In the genomic region with DNA sequence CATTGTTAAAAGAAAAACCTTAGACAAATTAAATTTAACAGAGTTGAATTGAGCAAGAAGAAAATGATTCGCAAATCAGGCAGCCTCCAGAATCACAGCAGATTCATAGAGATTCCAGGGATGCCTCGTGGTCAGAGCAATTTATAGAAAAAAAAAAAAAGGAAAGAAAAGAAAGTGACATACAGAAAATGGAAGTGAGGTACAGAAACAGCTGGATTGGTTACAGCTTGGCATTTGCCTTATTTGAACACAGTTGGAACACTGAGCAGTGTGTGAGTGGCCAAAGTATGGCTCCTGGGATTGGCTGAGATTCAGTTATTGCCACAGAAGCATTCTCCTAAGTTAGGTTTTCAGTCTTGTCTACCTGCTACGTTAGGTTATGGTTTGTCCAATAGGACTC, we compare ENCODE assay signal across 20 cellular contexts. TPM values are rescaled to one million over a fixed set of nuclear protein-coding genes. Genes with fewer than 3 reads are reported as not detected.
A peak's percentile ranks its signal among the peaks of the same experiment; 100 is the strongest.
DNase-seq lines count a peak whose midpoint lies in the region; ATAC-seq and TF ChIP-seq lines count a peak whose summit lies in the region.
"Had no signal": no experiment of that assay in that cellular context is flagged by ENCODE, and none has a peak within 500 bp of the region (broad histone marks: within the 10 kb centered on the region; RNA-seq: fewer than 3 reads in every experiment).

No MANE protein-coding gene starts in this region.

- H3F3A ChIP-seq in GM23248 (ENCODE audit: insufficient read depth), result peaks cover 11% of the 10 kb centered on the region; the same call in 1 of the 2 replicates
- no peaks in the 10 kb centered on the region for H3F3A ChIP-seq in PC-3 (ENCODE audit: low read length, unreplicated experiment)

- H3K36me3 ChIP-seq in GM23248 (ENCODE audit: low read depth) (no peaks in the 10 kb centered on the region), PC-3 (ENCODE audit: low read depth, low read length) (no peaks in the 10 kb centered on the region), OCI-LY7 (ENCODE audit: insufficient read depth, low read length) (no peaks in the 10 kb centered on the region)
- H3K36me3 ChIP-seq: BLaER1, esophagus squamous epithelium had no signal

- CTCF ChIA-PET in PC-3 (lab: Charles Lee), result no interaction called here
- CTCF ChIA-PET in OCI-LY7 (lab: Charles Lee; ENCODE audit: unreplicated experiment), result no interaction called here

- no peaks in the 10 kb centered on the region for H3K79me2 ChIP-seq in GM23248 (ENCODE audit: insufficient read depth)
- no peaks in the 10 kb centered on the region for H3K79me2 ChIP-seq in PC-3 (ENCODE audit: low read length)
- H3K79me2 ChIP-seq in OCI-LY7 (ENCODE audit: insufficient read depth, low read depth, low read length), result no peaks in the 10 kb centered on the region

- BruUV-seq in PC-3 (replicated peaks; lab: Mats Ljungman, UMichigan) (no TSS peak), OCI-LY7 (replicated peaks; lab: Mats Ljungman, UMichigan) (no TSS peak)

- intact Hi-C loops in PC-3 (cut with micrococcal nuclease) (no loop called here), OCI-LY7 (cut with micrococcal nuclease; ENCODE audit: unreplicated experiment) (no loop called here)

- H3K27ac ChIP-seq in GM23248 (peak overlapping the region; percentile 7; the same call in 1 of the 2 replicates), PC-3 (ENCODE audit: low read length) (no peak overlapping the region), OCI-LY7 (ENCODE audit: low read depth, low read length, poor library complexity, severe bottlenecking) (no peak overlapping the region)
- H3K27ac ChIP-seq: BLaER1, esophagus squamous epithelium, psoas muscle, VCaP had no signal

- in situ Hi-C loops in GM23248 (cut with MboI), result no loop called here

- DNase-seq in GM23248, result peak; percentile 61
- peak; percentile 10 for DNase-seq in RPMI7951 (ENCODE audit: low read depth)
- peak; percentile 46 for DNase-seq in dedifferentiated amniotic fluid mesenchymal stem cell (ENCODE audit: extremely low spot score)
- peak; percentile 33 for DNase-seq in myocyte (ENCODE audit: low read depth)
- no peak for DNase-seq in PC-3
- no peak for DNase-seq in OCI-LY7 (ENCODE audit: low spot score)
- no peak for DNase-seq in globus pallidus (ENCODE audit: low spot score)
- DNase-seq: activated naive CD4-positive, alpha-beta T cell treated with anti-CD3 and anti-CD28 coated beads for 36 hours; activated T-cell treated with anti-CD3 and anti-CD28 coated beads for 4 hours; esophagus squamous epithelium; hypothalamus; kidney; NCI-H187 treated with DMSO at 0.1 percent for 48 hours; NCI-H446 treated with DMSO at 0.1 percent for 48 hours; psoas muscle; Right ventricle myocardium superior; stimulated activated CD4-positive, alpha-beta T cell treated with anti-CD3 and anti-CD28 coated beads, Interleukin-12 subunit alpha, Interleukin-12 subunit beta, amount 100 ng/mL, for 4 hours had no signal

- ATAC-seq in PC-3, result no peak
- ATAC-seq in GM19455 (IDR thresholded peaks at IDR 0.05; ENCODE audit: unreplicated experiment), result no peak
- ATAC-seq: psoas muscle had no signal

- WGBS in GM23248 (ENCODE audit: low coverage in 1 of 2, low lambda C conversion rate in 2 of 2, missing lambda C conversion rate in 2 of 2), 2 experiments, result 40 to 48% methylated on average over 3 of the region's 3 CpGs

- POLR2A ChIA-PET in PC-3 (lab: Charles Lee; ENCODE audit: unreplicated experiment), result no interaction called here
- POLR2A ChIA-PET in OCI-LY7 (lab: Charles Lee), result interaction anchor here (1.5 kb wide), 1 partner anchor 47 kb away, joined by 7 read pairs; no protein-coding TSS in a partner anchor

- H3K9me2 ChIP-seq in GM23248 (ENCODE audit: insufficient read depth) (no peaks in the 10 kb centered on the region), PC-3 (replicated peaks; ENCODE audit: low read length) (no peaks in the 10 kb centered on the region), OCI-LY7 (ENCODE audit: insufficient read depth, low read length) (0 out of 2 replicates have a peak, but pooled peaks cover 4% of the 10 kb centered on the region)

- H3K9me3 ChIP-seq in GM23248 (ENCODE audit: low read depth) (no peaks in the 10 kb centered on the region), PC-3 (ENCODE audit: low read length) (no peaks in the 10 kb centered on the region), OCI-LY7 (ENCODE audit: low read length) (0 out of 2 replicates have a peak, but pooled peaks cover 4% of the 10 kb centered on the region)
- H3K9me3 ChIP-seq: esophagus squamous epithelium, psoas muscle had no signal

- H3K9ac ChIP-seq in GM23248 (no peak overlapping the region), PC-3 (ENCODE audit: low read length) (no peak overlapping the region)
- H3K9ac ChIP-seq: BLaER1 had no signal

- TF ChIP-seq CTCF in PC-3 (conservative IDR thresholded peaks at IDR 0.05; ENCODE audit: low read depth, low read length) (no peak), OCI-LY7 (conservative IDR thresholded peaks at IDR 0.05; ENCODE audit: low read length) (no peak)

- no peaks in the 10 kb centered on the region for H3K27me3 ChIP-seq in GM23248 (replicated peaks; ENCODE audit: insufficient read depth)
- peaks cover 7% of the 10 kb centered on the region for H3K27me3 ChIP-seq in PC-3 (ENCODE audit: low read length)
- H3K27me3 ChIP-seq: BLaER1, esophagus squamous epithelium had no signal

- H3K4me1 ChIP-seq in GM23248 (ENCODE audit: insufficient read depth), result peaks cover 26% of the 10 kb centered on the region
- no peaks in the 10 kb centered on the region for H3K4me1 ChIP-seq in PC-3 (ENCODE audit: insufficient read depth, low read length)
- no peaks in the 10 kb centered on the region for H3K4me1 ChIP-seq in OCI-LY7 (ENCODE audit: insufficient read depth, low read length, poor library complexity, severe bottlenecking)
- H3K4me1 ChIP-seq: BLaER1, esophagus squamous epithelium, psoas muscle had no signal

- H3K4me3 ChIP-seq in GM23248 (no peak overlapping the region), PC-3 (ENCODE audit: low read length) (no peak overlapping the region), OCI-LY7 (ENCODE audit: low read depth, low read length, poor library complexity, severe bottlenecking) (no peak overlapping the region)
- H3K4me3 ChIP-seq: BLaER1, esophagus squamous epithelium, psoas muscle had no signal

- H4K20me1 ChIP-seq in GM23248 (ENCODE audit: insufficient read depth) (no peaks in the 10 kb centered on the region), PC-3 (ENCODE audit: low read length) (no peaks in the 10 kb centered on the region), OCI-LY7 (ENCODE audit: insufficient read depth, low read length) (no peaks in the 10 kb centered on the region)
- H4K20me1 ChIP-seq: BLaER1 had no signal

- peak overlapping the region; percentile 13 for H3K4me2 ChIP-seq in GM23248 (ENCODE audit: unreplicated experiment)
- no peak overlapping the region for H3K4me2 ChIP-seq in PC-3 (ENCODE audit: low read length)
- H3K4me2 ChIP-seq in OCI-LY7 (ENCODE audit: low read length), result no peak overlapping the region
- H3K4me2 ChIP-seq: BLaER1 had no signal

- 0 out of 2 replicates have a peak overlapping the region, but pooled peaks have one; percentile 6 for H2AFZ ChIP-seq in GM23248
- no peak overlapping the region for H2AFZ ChIP-seq in PC-3 (ENCODE audit: low read length)
- no peak overlapping the region for H2AFZ ChIP-seq in OCI-LY7 (ENCODE audit: low read length)

RNA-seq across cellular contexts. Expression of a gene that starts 9.1 kb away (rescaled TPM):
- total RNA-seq in GM23248 (2014; rRNA removed; shearing (Covaris generic)), result 2.5 and 3.7 TPM in 2 replicates
- 4.4 and 4.9 TPM in 2 replicates for polyA plus RNA-seq in GM23248 (2016; fragmentation: Nextera tagmentation; extraction: Ambion mirVana)
- 9.6 and 14.3 TPM in 2 replicates for total RNA-seq in RPMI7951 (2014; rRNA removed; shearing (Covaris generic))
- 17.0 and 19.1 TPM in 2 replicates for total RNA-seq in myocyte
- polyA plus RNA-seq in myocyte (2012), result 4.3 TPM
- total RNA-seq in PC-3 (2014; rRNA removed), result 6.1 and 7.7 TPM in 2 replicates
- total RNA-seq in OCI-LY7 (2014; rRNA removed; shearing (Covaris generic)), result 13.8 and 15.8 TPM in 2 replicates
- 32.8 and 36.5 TPM in 2 replicates for total RNA-seq in OCI-LY7 (2022)

Comparison
In these comparisons a context has a peak if more than half of its experiments do, and no peak if none do; other contexts are left out.
1. DNase-seq: peak in GM23248 (single experiment), RPMI7951 (single experiment), dedifferentiated amniotic fluid mesenchymal stem cell (single experiment) and myocyte (single experiment); none in PC-3 (single experiment), OCI-LY7 (single experiment) and globus pallidus (single experiment).